In genomic region chr20:19411811-19412210, GRCh38 we compare ENCODE assay signal across 17 cellular contexts.
DNase-seq lines count a peak whose midpoint lies in the region; TF ChIP-seq lines count a peak whose summit lies in the region.
"Had no signal": no experiment of that assay in that cellular context is flagged by ENCODE, and none has a peak within 500 bp of the region (broad histone marks: within the 10 kb centered on the region; RNA-seq: fewer than 3 reads in every experiment).

No MANE protein-coding gene starts in this region.

- H3K4me3 ChIP-seq in choroid plexus epithelial cell (ENCODE audit: low read depth, low read length) (no peak overlapping the region), testis (no peak overlapping the region)
- H3K4me3 ChIP-seq: A549; BLaER1 treated with 17β-estradiol and CSF1 and Interleukin-3, amounts not matched to agents 10 nM and 100 nM had no signal

- H3K4me1 Mint-ChIP-seq in activated CD4-positive, alpha-beta T cell treated with anti-CD3 and anti-CD28 coated beads, Interleukin-2, amount 10 ng/mL, durations not matched to agents 24 days and 14 days, result no peaks in the 10 kb centered on the region
- H3K4me1 Mint-ChIP-seq: B cell had no signal

- H3K9me3 Mint-ChIP-seq in activated CD4-positive, alpha-beta T cell treated with anti-CD3 and anti-CD28 coated beads, Interleukin-2, amount 10 ng/mL, durations not matched to agents 24 days and 14 days, result no peaks in the 10 kb centered on the region
- H3K9me3 Mint-ChIP-seq: CD8-positive, alpha-beta T cell had no signal

- H3K36me3 ChIP-seq in testis (ENCODE audit: low read depth, missing control alignments), result no peaks in the 10 kb centered on the region
- H3K36me3 ChIP-seq: BLaER1 treated with 17β-estradiol and CSF1 and Interleukin-3, amounts not matched to agents 10 nM and 100 nM had no signal

- no peaks in the 10 kb centered on the region for H3K9me3 ChIP-seq in testis
- H3K9me3 ChIP-seq: A549, Caco-2 had no signal

- 56 to 65% methylated on average over 3 of the region's 3 CpGs for WGBS in testis, 2 donors

- TF ChIP-seq POLR2A in testis (IDR thresholded peaks at IDR 0.05) (no peak), erythroblast (IDR thresholded peaks at IDR 0.05; ENCODE audit: low read length) (no peak)

- DNase-seq in activated CD4-positive, alpha-beta T cell treated with anti-CD3 and anti-CD28 coated beads, Interleukin-2, amount 10 ng/mL, durations not matched to agents 24 days and 14 days, result peak; percentile 9
- no peak for DNase-seq in activated CD4-positive, alpha-beta T cell treated with anti-CD3 and anti-CD28 coated beads for 1 hour
- DNase-seq in choroid plexus epithelial cell (ENCODE audit: low read depth) (peak; percentile 22), testis (peak; percentile 61), erythroblast (lab: John Stamatoyannopoulos, UW) (no peak)
- DNase-seq: AML-193; Caco-2; Calu3; CD4-positive, alpha-beta T cell; CD8-positive, alpha-beta T cell; DMS79 treated with DMSO at 0.1 percent for 48 hours; GF-D8 had no signal

- no peak overlapping the region for H3K4me3 Mint-ChIP-seq in activated CD4-positive, alpha-beta T cell treated with anti-CD3 and anti-CD28 coated beads, Interleukin-2, amount 10 ng/mL, durations not matched to agents 24 days and 14 days
- H3K4me3 Mint-ChIP-seq: B cell; CD4-positive, alpha-beta T cell; CD8-positive, alpha-beta T cell had no signal

- no peaks in the 10 kb centered on the region for H3K27me3 Mint-ChIP-seq in activated CD4-positive, alpha-beta T cell treated with anti-CD3 and anti-CD28 coated beads, Interleukin-2, amount 10 ng/mL, durations not matched to agents 24 days and 14 days

- H3K27ac Mint-ChIP-seq in activated CD4-positive, alpha-beta T cell treated with anti-CD3 and anti-CD28 coated beads, Interleukin-2, amount 10 ng/mL, durations not matched to agents 24 days and 14 days, result no peak overlapping the region
- H3K27ac Mint-ChIP-seq: B cell; CD4-positive, alpha-beta T cell; CD8-positive, alpha-beta T cell had no signal

- intact Hi-C loops in activated CD4-positive, alpha-beta T cell treated with anti-CD3 and anti-CD28 coated beads, Interleukin-2, amount 10 ng/mL, durations not matched to agents 24 days and 14 days (cut with micrococcal nuclease), result no loop called here
- intact Hi-C loops in testis (cut with DNase I; ENCODE audit: low total_unique reads), result no loop called here

- no peaks in the 10 kb centered on the region for H3K27me3 ChIP-seq in testis
- H3K27me3 ChIP-seq: BLaER1 treated with 17β-estradiol and CSF1 and Interleukin-3, amounts not matched to agents 10 nM and 100 nM had no signal

- H3K4me1 ChIP-seq in testis, result no peaks in the 10 kb centered on the region
- H3K4me1 ChIP-seq: A549; BLaER1 treated with 17β-estradiol and CSF1 and Interleukin-3, amounts not matched to agents 10 nM and 100 nM had no signal

- no peaks in the 10 kb centered on the region for H3K36me3 Mint-ChIP-seq in activated CD4-positive, alpha-beta T cell treated with anti-CD3 and anti-CD28 coated beads, Interleukin-2, amount 10 ng/mL, durations not matched to agents 24 days and 14 days (ENCODE audit: low read depth)
- H3K36me3 Mint-ChIP-seq: CD8-positive, alpha-beta T cell had no signal

- TF ChIP-seq CTCF in choroid plexus epithelial cell (conservative IDR thresholded peaks at IDR 0.05; ENCODE audit: low read depth, low read length) (no peak), testis (IDR thresholded peaks at IDR 0.05) (no peak)

- no peak overlapping the region for H3K27ac ChIP-seq in testis
- H3K27ac ChIP-seq: 22Rv1; A549; BLaER1 treated with 17β-estradiol and CSF1 and Interleukin-3, amounts not matched to agents 10 nM and 100 nM; C4-2B had no signal

Comparison
In these comparisons a context has a peak if more than half of its experiments do, and no peak if none do; other contexts are left out.
1. DNase-seq: peak in activated CD4-positive, alpha-beta T cell treated with anti-CD3 and anti-CD28 coated beads, Interleukin-2, amount 10 ng/mL, durations not matched to agents 24 days and 14 days (single experiment), choroid plexus epithelial cell (single experiment) and testis (single experiment); none in activated CD4-positive, alpha-beta T cell treated with anti-CD3 and anti-CD28 coated beads for 1 hour (single experiment) and erythroblast (0 of 2).